In genomic region chr1:204341380-204341779, GRCh38 we compare ENCODE assay signal across 15 cellular contexts. TPM values are rescaled to one million over a fixed set of nuclear protein-coding genes. Genes with fewer than 3 reads are reported as not detected.
DNase-seq lines count a peak whose midpoint lies in the region; ATAC-seq and TF ChIP-seq lines count a peak whose summit lies in the region.
"Had no signal": no experiment of that assay in that cellular context is flagged by ENCODE, and none has a peak within 500 bp of the region (broad histone marks: within the 10 kb centered on the region; RNA-seq: fewer than 3 reads in every experiment).

No MANE protein-coding gene starts in this region.

- H3K36me3 Mint-ChIP-seq in CD8-positive, alpha-beta T cell = no peaks in the 10 kb centered on the region

- H3K9me3 ChIP-seq in colonic mucosa = no peaks in the 10 kb centered on the region
- H3K9me3 ChIP-seq in effector memory CD4-positive, alpha-beta T cell (ENCODE audit: control insufficient read depth, low read length) = no peaks in the 10 kb centered on the region
- H3K9me3 ChIP-seq in CD8-positive, alpha-beta T cell (ENCODE audit: low read length) = no peaks in the 10 kb centered on the region
- H3K9me3 ChIP-seq: BLaER1, pancreas had no signal

- no peaks in the 10 kb centered on the region for H3K36me3 ChIP-seq in colonic mucosa
- H3K36me3 ChIP-seq in effector memory CD4-positive, alpha-beta T cell (ENCODE audit: control insufficient read depth, insufficient read depth, low read length) = no peaks in the 10 kb centered on the region
- no peaks in the 10 kb centered on the region for H3K36me3 ChIP-seq in CD8-positive, alpha-beta T cell (ENCODE audit: insufficient read depth, low read length)
- H3K36me3 ChIP-seq: BLaER1, pancreas had no signal

- CTCF ChIA-PET in CD8-positive, alpha-beta T cell (lab: Charles Lee) = interaction anchor here (2.9 kb wide), 1 partner anchor 22 kb away, joined by 11 read pairs; no protein-coding TSS in a partner anchor

- H3K27me3 ChIP-seq in colonic mucosa = no peaks in the 10 kb centered on the region
- H3K27me3 ChIP-seq in effector memory CD4-positive, alpha-beta T cell (replicated peaks; ENCODE audit: control insufficient read depth, insufficient read depth, low read length, poor library complexity, severe bottlenecking) = no peaks in the 10 kb centered on the region
- H3K27me3 ChIP-seq in CD8-positive, alpha-beta T cell (ENCODE audit: insufficient read depth, low read length) = no peaks in the 10 kb centered on the region
- H3K27me3 ChIP-seq: BLaER1, pancreas had no signal

- no peak overlapping the region for H3K27ac Mint-ChIP-seq in CD8-positive, alpha-beta T cell

- H3K4me3 ChIP-seq in colonic mucosa = no peak overlapping the region
- no peak overlapping the region for H3K4me3 ChIP-seq in effector memory CD4-positive, alpha-beta T cell (ENCODE audit: insufficient read depth, low read depth, low read length, poor library complexity, severe bottlenecking)
- H3K4me3 ChIP-seq in CD8-positive, alpha-beta T cell (ENCODE audit: low read depth, low read length) = no peak overlapping the region
- H3K4me3 ChIP-seq: BLaER1, pancreas had no signal

- ATAC-seq in CD8-positive, alpha-beta T cell = no peak

- H3K4me1 Mint-ChIP-seq in CD8-positive, alpha-beta T cell (ENCODE audit: low read depth) = no peaks in the 10 kb centered on the region

- no peak for TF ChIP-seq CTCF in colonic mucosa (IDR thresholded peaks at IDR 0.05)
- no peak for TF ChIP-seq CTCF in CD8-positive, alpha-beta T cell (IDR thresholded peaks at IDR 0.05)

- no peak overlapping the region for H3K9ac ChIP-seq in colonic mucosa (ENCODE audit: low read depth in 2 of 2, low read length in 2 of 2)
- H3K9ac ChIP-seq: BLaER1 had no signal

- POLR2A ChIA-PET in CD8-positive, alpha-beta T cell (lab: Charles Lee) = no interaction called here

- intact Hi-C loops in colonic mucosa (cut with DNase I) = no loop called here
- intact Hi-C loops in CD8-positive, alpha-beta T cell (cut with DNase I, micrococcal nuclease) = no loop called here

- H3K27ac ChIP-seq in colonic mucosa = no peak overlapping the region
- no peak overlapping the region for H3K27ac ChIP-seq in effector memory CD4-positive, alpha-beta T cell (ENCODE audit: insufficient read depth, low read length, poor library complexity, severe bottlenecking)
- no peak overlapping the region for H3K27ac ChIP-seq in CD8-positive, alpha-beta T cell (ENCODE audit: low read depth, low read length)
- H3K27ac ChIP-seq: BLaER1, pancreas had no signal

- H3K4me1 ChIP-seq in colonic mucosa = peaks cover 18% of the 10 kb centered on the region
- H3K4me1 ChIP-seq in effector memory CD4-positive, alpha-beta T cell (ENCODE audit: control insufficient read depth, insufficient read depth, low read length, poor library complexity, severe bottlenecking) = no peaks in the 10 kb centered on the region
- H3K4me1 ChIP-seq in CD8-positive, alpha-beta T cell (ENCODE audit: insufficient read depth, low read length) = no peaks in the 10 kb centered on the region
- H3K4me1 ChIP-seq: pancreas had no signal

- H3K9me3 Mint-ChIP-seq in CD8-positive, alpha-beta T cell = no peaks in the 10 kb centered on the region

- DNase-seq in DMS153 (lab: John Stamatoyannopoulos, UW) (peak; percentile 41), NCI-H2081 (lab: John Stamatoyannopoulos, UW) (peak; percentile 77 to 93), colonic mucosa (peak; percentile 76), myocyte (ENCODE audit: low read depth) (peak; percentile 63), Ammon's horn (ENCODE audit: low spot score) (no peak), foreskin melanocyte (no peak)
- DNase-seq in effector memory CD4-positive, alpha-beta T cell = no peak
- no peak for DNase-seq in CD8-positive, alpha-beta T cell
- DNase-seq: aorta, DMS53, Kasumi-1, NCI-H2029, pancreas had no signal

- H3K27me3 Mint-ChIP-seq in CD8-positive, alpha-beta T cell (ENCODE audit: low read depth) = no peaks in the 10 kb centered on the region

- no peak overlapping the region for H3K4me3 Mint-ChIP-seq in CD8-positive, alpha-beta T cell

RNA-seq across cellular contexts. Expression of gene PLEKHA6, which starts 18.3 kb away (rescaled TPM):
- total RNA-seq in colonic mucosa = 100 to 1,000 TPM in 1 of 2 donors, 10 to 100 TPM in 1; 84.5 to 165 TPM
- total RNA-seq in myocyte = 16.7 and 18.7 TPM in 2 replicates
- polyA plus RNA-seq in myocyte (2012) = 15.6 TPM
- total RNA-seq in CD8-positive, alpha-beta T cell = under 1 TPM; 0.11 to 0.14 TPM
- total RNA-seq: SK-MEL-5 had no signal

Comparison
In these comparisons a context has a peak if more than half of its experiments do, and no peak if none do; other contexts are left out.
1. DNase-seq: peak in DMS153 (single experiment), NCI-H2081 (2 of 2), colonic mucosa (single experiment) and myocyte (single experiment); none in effector memory CD4-positive, alpha-beta T cell (0 of 3), CD8-positive, alpha-beta T cell (0 of 7), Ammon's horn (single experiment) and foreskin melanocyte (single experiment).
2. RNA of gene PLEKHA6, which starts 18.3 kb away (total RNA-seq): 84.5 to 165 TPM in colonic mucosa and 16.7 to 18.7 TPM in myocyte; 0.11 to 0.14 TPM in CD8-positive, alpha-beta T cell; every median in the first group is over 10 times any median in the second.